In the genomic region with DNA sequence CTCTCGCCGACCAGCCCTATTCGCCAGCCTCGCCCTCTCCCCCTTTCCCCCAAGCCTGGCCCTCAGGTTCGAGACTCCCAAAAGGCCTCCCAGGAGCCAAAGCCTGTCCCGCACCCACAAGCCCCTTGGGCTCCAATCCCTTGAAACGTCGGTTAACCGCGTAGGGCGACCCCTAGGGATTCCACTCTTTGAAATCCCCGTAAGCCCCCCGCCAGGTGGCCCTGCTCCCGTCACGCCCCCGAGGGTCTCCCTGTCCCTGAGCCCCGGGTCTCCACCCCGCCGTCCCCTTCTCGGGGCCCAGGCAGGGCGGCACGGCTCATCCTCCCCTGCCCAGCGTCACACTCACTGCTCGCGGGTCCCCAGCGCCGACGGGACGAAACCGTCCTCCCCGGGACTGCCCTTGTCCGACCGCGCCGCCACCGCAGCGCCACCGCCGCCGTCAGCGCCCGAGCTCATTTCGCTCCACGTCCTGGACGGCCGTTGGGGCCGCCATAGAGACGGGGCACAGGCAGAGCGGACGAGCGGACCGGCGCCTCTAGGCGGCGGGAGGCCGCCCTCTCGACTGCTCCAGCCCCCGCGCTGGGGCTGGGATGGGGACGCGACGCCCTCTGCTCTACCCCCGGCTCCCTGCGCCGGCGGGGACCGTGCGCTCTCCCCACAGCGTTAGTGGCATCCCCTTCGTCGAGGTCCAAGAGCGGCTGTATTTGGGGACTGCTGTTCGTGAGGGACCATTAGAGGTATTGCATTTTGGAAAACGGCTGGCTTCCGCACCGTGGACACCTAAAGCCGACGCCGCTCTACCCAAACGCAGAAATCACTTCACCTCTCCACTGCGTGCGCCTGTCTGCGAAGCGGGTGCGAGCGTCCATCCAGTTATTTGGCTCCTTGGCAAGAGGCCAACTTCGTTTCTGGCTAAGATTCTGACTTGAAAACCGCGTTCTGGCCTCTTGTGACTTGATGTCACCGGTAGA, we compare ENCODE assay signal across 8 cellular contexts. TPM values are rescaled to one million over a fixed set of nuclear protein-coding genes. Genes with fewer than 3 reads are reported as not detected.
DNase-seq lines count a peak whose midpoint lies in the region; ATAC-seq and TF ChIP-seq lines count a peak whose summit lies in the region.

A gene (minus strand): TSS at position 510 of the 971 bp plus-strand sequence. CDS start 54 bp downstream, at position 456.

- TF ChIP-seq CTCF in gastroesophageal sphincter (IDR thresholded peaks at IDR 0.05) (peak in 3 of 4 experiments; percentile 69 to 79 (median 74)), suprapubic skin (IDR thresholded peaks at IDR 0.05) (peak; percentile 53 to 66)

- peaks cover 23% of the 10 kb centered on the region for H3K36me3 ChIP-seq in MG63
- peaks cover 0 to 27% of the 10 kb centered on the region in 2 donors for H3K36me3 ChIP-seq in gastroesophageal sphincter
- H3K36me3 ChIP-seq in suprapubic skin, result peaks cover 27% of the 10 kb centered on the region

- peak; percentile 98 for ATAC-seq in gastroesophageal sphincter

- H3K9me3 ChIP-seq in MG63 (no peaks in the 10 kb centered on the region), gastroesophageal sphincter (no peaks in the 10 kb centered on the region), suprapubic skin (no peaks in the 10 kb centered on the region)

- H3K27me3 ChIP-seq in MG63, result no peaks in the 10 kb centered on the region
- no peaks in the 10 kb centered on the region for H3K27me3 ChIP-seq in gastroesophageal sphincter
- no peaks in the 10 kb centered on the region for H3K27me3 ChIP-seq in suprapubic skin

- peaks cover 0 to 26% (median 7%) of the 10 kb centered on the region in 3 donors for H3K4me1 ChIP-seq in gastroesophageal sphincter
- peaks cover 17% of the 10 kb centered on the region for H3K4me1 ChIP-seq in suprapubic skin

- peak; percentile 65 to 84 for TF ChIP-seq POLR2A in gastroesophageal sphincter (IDR thresholded peaks at IDR 0.05)
- peak in 1 of 2 donors; percentile 76 for TF ChIP-seq POLR2A in suprapubic skin (IDR thresholded peaks at IDR 0.05)

- peak; percentile 35 for DNase-seq in GM04503 (ENCODE audit: low read depth)
- DNase-seq in HCEC 1CT, result peak; percentile 79
- DNase-seq in MG63, result peak; percentile 87
- peak; percentile 80 for DNase-seq in SK-MEL-5 (ENCODE audit: low read depth, low spot score)
- DNase-seq in activated naive CD4-positive, alpha-beta T cell treated with Interleukin-2 at 50 U/mL for 16 hours, result peak; percentile 86
- DNase-seq in occipital lobe (lab: John Stamatoyannopoulos, UW), result peak; percentile 71
- peak; percentile 83 to 86 for DNase-seq in suprapubic skin (ENCODE audit: low spot score in 2 of 2)

- H3K27ac ChIP-seq in gastroesophageal sphincter, result peak within 1 kb of the TSS; percentile 59 to 95 (median 92)
- peak within 1 kb of the TSS; percentile 88 for H3K27ac ChIP-seq in suprapubic skin

- H3K4me3 ChIP-seq in MG63 (peak within 1 kb of the TSS; percentile 93), gastroesophageal sphincter (peak within 1 kb of the TSS; percentile 66 to 97), suprapubic skin (peak within 1 kb of the TSS; percentile 77)

- TF ChIP-seq EP300 in gastroesophageal sphincter (IDR thresholded peaks at IDR 0.05) (no peak), suprapubic skin (IDR thresholded peaks at IDR 0.05) (no peak)

- in situ Hi-C loops in SK-MEL-5 (cut with HindIII; ENCODE audit: low pct_unique_long_range_greater_than_20kb, low sequenced_read_pairs), result no loop called here

- 0% methylated on average over 6 to 20 of the region's 90 CpGs for WGBS in gastroesophageal sphincter (ENCODE audit: low coverage in 1 of 2), 2 donors
- under 1% methylated on average over 29 of the region's 90 CpGs for WGBS in suprapubic skin

RNA-seq across cellular contexts. Expression of the gene that starts here (rescaled TPM):
- total RNA-seq in MG63 (2014; rRNA removed; shearing (Covaris generic); ENCODE audit: low replicate concordance), result 23.1 and 43.0 TPM in 2 replicates
- 15.5 and 20.0 TPM in 2 replicates for total RNA-seq in SK-MEL-5 (2014; rRNA removed; shearing (Covaris generic))
- 10.5 and 11.6 TPM in 2 replicates for polyA plus RNA-seq in SK-MEL-5 (2015; cell fraction: cytosol; rRNA removed)
- 13.4 and 13.6 TPM in 2 replicates for polyA plus RNA-seq in SK-MEL-5 (2015; cell fraction: nucleus; rRNA removed)
- total RNA-seq in gastroesophageal sphincter (10 to 100 TPM in 3 of 4 donors, 1 to 10 TPM in 1; 9.1 to 18.6 (median 10.5) TPM), occipital lobe (53.8 TPM), suprapubic skin (10 to 100 TPM; 11.4 to 23.8 (median 15.3) TPM)

Comparison
In these comparisons a context has a peak if more than half of its experiments do, and no peak if none do; other contexts are left out.
1. Peak in every context shown above with its lines: DNase-seq, ATAC-seq, H3K4me3 ChIP-seq and H3K27ac ChIP-seq.
2. DNase-seq: peak in every context shown above with its lines; median percentile 87 in MG63; 86 in activated naive CD4-positive, alpha-beta T cell treated with Interleukin-2 at 50 U/mL for 16 hours; 84 in suprapubic skin; 80 in SK-MEL-5; 79 in HCEC 1CT; 71 in occipital lobe; 35 in GM04503.